8 cellular contexts compared by ENCODE assay signal in the genomic region with DNA sequence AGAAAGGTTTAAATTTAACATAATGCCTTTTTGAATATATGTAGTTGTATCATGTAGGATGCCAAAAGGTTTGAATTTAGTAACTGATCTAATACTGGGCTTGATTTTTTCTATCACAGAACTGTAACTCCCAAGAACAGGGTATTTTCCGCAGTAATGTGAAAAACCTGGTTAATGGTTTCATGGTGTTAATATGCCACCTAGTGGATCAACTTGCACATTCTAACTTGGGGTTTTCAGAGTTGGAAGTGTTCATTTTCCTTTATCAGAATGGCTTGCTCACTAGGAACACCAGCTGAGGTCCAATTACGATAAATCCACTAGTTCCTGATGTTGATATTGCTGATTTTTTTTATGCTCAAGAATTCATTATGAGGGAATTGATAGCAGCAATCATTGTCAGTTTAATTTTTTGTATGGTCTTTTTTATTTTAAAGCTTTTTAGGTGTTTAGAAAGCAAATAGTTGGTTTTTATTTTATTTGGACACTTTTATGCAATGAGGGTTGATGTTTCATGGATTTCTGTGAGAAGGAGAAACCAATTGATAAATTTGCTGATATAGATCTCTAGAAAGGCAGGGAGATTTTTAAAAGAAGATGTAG.
A peak's percentile ranks its signal among the peaks of the same experiment; 100 is the strongest.
DNase-seq lines count a peak whose midpoint lies in the region; ATAC-seq, FAIRE-seq and TF ChIP-seq lines count a peak whose summit lies in the region.

No MANE protein-coding gene starts in this region.

- H3K27ac Mint-ChIP-seq in nephron, result no peak overlapping the region

- no peaks in the 10 kb centered on the region for H3K79me2 ChIP-seq in MM.1S (ENCODE audit: low read length)

- H3K27ac ChIP-seq in MM.1S (ENCODE audit: low read length) (no peak overlapping the region), RWPE2 (ENCODE audit: poor library complexity, severe bottlenecking) (no peak overlapping the region)

- no peaks in the 10 kb centered on the region for H3F3A ChIP-seq in MM.1S (ENCODE audit: insufficient read depth, low read length)

- TF ChIP-seq CTCF in MM.1S (IDR thresholded peaks at IDR 0.05; ENCODE audit: low read length) (peak; percentile 91), RWPE2 (IDR thresholded peaks at IDR 0.05; ENCODE audit: poor library complexity, severe bottlenecking) (peak; percentile 83), nephron (IDR thresholded peaks at IDR 0.05; ENCODE audit: unreplicated experiment in 3 of 3) (peak; percentile 74 to 84 (median 81))

- no peaks in the 10 kb centered on the region for H3K4me1 Mint-ChIP-seq in nephron
- H3K4me1 Mint-ChIP-seq in activated T-cell treated with anti-CD3 and anti-CD28 coated beads, Interleukin-2, amount 50 U/mL, for 4 hours (ENCODE audit: low read depth), result no peaks in the 10 kb centered on the region

- peak; percentile 72 for ATAC-seq in GM21825 (IDR thresholded peaks at IDR 0.05; ENCODE audit: unreplicated experiment)
- peak; percentile 58; the same call in 2 of the 3 replicates for ATAC-seq in RWPE2 (ENCODE audit: low read depth)
- peak; percentile 69 for ATAC-seq in esophagus mucosa
- no peak for ATAC-seq in HG03521 (IDR thresholded peaks at IDR 0.05; ENCODE audit: unreplicated experiment)
- ATAC-seq in activated T-cell treated with anti-CD3 and anti-CD28 coated beads, Interleukin-2, amount 50 U/mL, for 4 hours, result no peak

- H3K9me2 ChIP-seq in MM.1S (replicated peaks; ENCODE audit: insufficient read depth, low read length), result no peaks in the 10 kb centered on the region

- no peak overlapping the region for H3K4me3 Mint-ChIP-seq in nephron
- H3K4me3 Mint-ChIP-seq in activated T-cell treated with anti-CD3 and anti-CD28 coated beads, Interleukin-2, amount 50 U/mL, for 4 hours, result no peak overlapping the region

- no peaks in the 10 kb centered on the region for H3K36me3 Mint-ChIP-seq in nephron (ENCODE audit: low read depth)
- H3K36me3 Mint-ChIP-seq in activated T-cell treated with anti-CD3 and anti-CD28 coated beads, Interleukin-2, amount 50 U/mL, for 4 hours (ENCODE audit: insufficient read depth), result no peaks in the 10 kb centered on the region

- no peak overlapping the region for H2AFZ ChIP-seq in MM.1S (ENCODE audit: low read length)

- H3K4me1 ChIP-seq in MM.1S (ENCODE audit: low read length) (no peaks in the 10 kb centered on the region), RWPE2 (ENCODE audit: insufficient read depth, poor library complexity, severe bottlenecking) (no peaks in the 10 kb centered on the region)

- H3K9me3 Mint-ChIP-seq in nephron, result no peaks in the 10 kb centered on the region
- no peaks in the 10 kb centered on the region for H3K9me3 Mint-ChIP-seq in activated T-cell treated with anti-CD3 and anti-CD28 coated beads, Interleukin-2, amount 50 U/mL, for 4 hours

- no peaks in the 10 kb centered on the region for H4K20me1 ChIP-seq in MM.1S (ENCODE audit: insufficient read depth, low read length)

- no peaks in the 10 kb centered on the region for H3K36me3 ChIP-seq in MM.1S (replicated peaks; ENCODE audit: insufficient read depth, low read length)
- H3K36me3 ChIP-seq in RWPE2 (ENCODE audit: low read depth), result no peaks in the 10 kb centered on the region; the same call in 1 of the 2 replicates

- FAIRE-seq in G401.6 (lab: Jason Lieb, UNC), result peak; percentile 86

- H3K27me3 ChIP-seq in MM.1S (replicated peaks; ENCODE audit: insufficient read depth, low read length) (no peaks in the 10 kb centered on the region), RWPE2 (ENCODE audit: insufficient read depth, poor library complexity, severe bottlenecking) (no peaks in the 10 kb centered on the region)

- no peaks in the 10 kb centered on the region for H3K9me3 ChIP-seq in MM.1S (replicated peaks; ENCODE audit: insufficient read depth, low read length)
- H3K9me3 ChIP-seq in RWPE2 (ENCODE audit: severe bottlenecking), result no peaks in the 10 kb centered on the region

- no peak overlapping the region for H3K4me3 ChIP-seq in MM.1S (ENCODE audit: low read length)
- H3K4me3 ChIP-seq in RWPE2 (ENCODE audit: severe bottlenecking), result no peak overlapping the region

- H3K4me2 ChIP-seq in MM.1S (ENCODE audit: low read depth, low read length), result no peak overlapping the region

- no peak overlapping the region for H3K9ac ChIP-seq in MM.1S (ENCODE audit: low read length)

- H3K27me3 Mint-ChIP-seq in nephron (ENCODE audit: low read depth), result no peaks in the 10 kb centered on the region
- peaks cover 5% of the 10 kb centered on the region for H3K27me3 Mint-ChIP-seq in activated T-cell treated with anti-CD3 and anti-CD28 coated beads, Interleukin-2, amount 50 U/mL, for 4 hours (ENCODE audit: low read depth)

- DNase-seq in MM.1S (peak; percentile 71), RWPE2 (ENCODE audit: low spot score) (no peak)
- DNase-seq in activated T-cell treated with anti-CD3 and anti-CD28 coated beads, Interleukin-2, amount 50 U/mL, for 4 hours, result no peak

Comparison
In these comparisons a context has a peak if more than half of its experiments do, and no peak if none do; other contexts are left out.
1. ATAC-seq: peak in GM21825 (single experiment), RWPE2 (single experiment) and esophagus mucosa (single experiment); none in HG03521 (single experiment) and activated T-cell treated with anti-CD3 and anti-CD28 coated beads, Interleukin-2, amount 50 U/mL, for 4 hours (0 of 2).
2. Peak in every context shown above with its lines, with median percentiles within 50 percentile points of each other: CTCF ChIP-seq.